Comparison of ENCODE assay signal across 28 cellular contexts in the genomic region with DNA sequence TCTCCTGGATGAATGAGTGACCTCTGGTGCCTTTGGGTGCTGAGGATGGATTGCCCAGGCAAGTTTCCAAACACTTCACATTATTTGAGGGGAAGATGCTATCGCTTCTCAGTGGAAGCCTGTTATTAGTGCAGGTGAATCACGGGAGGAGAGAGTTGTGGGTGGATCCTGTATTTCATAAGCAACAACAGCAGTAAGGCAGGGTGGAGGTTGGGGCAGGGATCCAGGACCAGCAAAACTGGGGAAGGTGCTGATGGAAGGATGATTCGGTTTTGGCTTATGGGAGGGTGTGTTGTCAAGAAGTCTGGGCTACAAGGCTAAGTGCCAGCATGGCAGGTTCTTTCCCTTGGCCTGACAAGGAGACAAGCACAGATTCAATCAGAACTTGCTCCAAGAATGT.
"Had no signal": no experiment of that assay in that cellular context is flagged by ENCODE, and none has a peak within 500 bp of the region (broad histone marks: within the 10 kb centered on the region; RNA-seq: fewer than 3 reads in every experiment).

No MANE protein-coding gene starts in this region.

- H3K9me3 ChIP-seq: SJCRH30 had no signal

- DNase-seq: Karpas-422, MM.1S, MV-4-11, NCI-H1092, NCI-H1105, NCI-H1417 treated with DMSO at 0.1 percent for 48 hours, NCI-H1436 treated with DMSO at 0.1 percent for 48 hours, NCI-H1694 treated with DMSO at 0.1 percent for 48 hours, NCI-H187 treated with DMSO at 0.1 percent for 48 hours, NCI-H2029, NCI-H2081, NCI-H2171 treated with DMSO at 0.1 percent for 48 hours, NCI-H2227 treated with DMSO at 0.1 percent for 48 hours, NCI-H345, NCI-H446, NCI-H510A treated with DMSO at 0.1 percent for 48 hours, NCI-H524 treated with DMSO at 0.1 percent for 48 hours, NCI-H526 treated with DMSO at 0.1 percent for 48 hours, NCI-H774, PC-9, SHP77, SIG-M5, SJCRH30 had no signal

- H3K4me2 ChIP-seq: PC-9 had no signal

- H3K36me3 ChIP-seq: SJCRH30 had no signal

- ATAC-seq: Panc1, Right ventricle myocardium inferior had no signal

- H3K4me3 ChIP-seq: PC-9, SJCRH30, SK-N-MC had no signal

- FAIRE-seq: RCC 7860 had no signal

- H3K27me3 ChIP-seq: SJCRH30 had no signal

- H2AFZ ChIP-seq: PC-9 had no signal

- H3K27ac ChIP-seq: PC-9, RWPE1, SJCRH30 had no signal
